Comparison of ENCODE assay signal across 9 cellular contexts in the genomic region with DNA sequence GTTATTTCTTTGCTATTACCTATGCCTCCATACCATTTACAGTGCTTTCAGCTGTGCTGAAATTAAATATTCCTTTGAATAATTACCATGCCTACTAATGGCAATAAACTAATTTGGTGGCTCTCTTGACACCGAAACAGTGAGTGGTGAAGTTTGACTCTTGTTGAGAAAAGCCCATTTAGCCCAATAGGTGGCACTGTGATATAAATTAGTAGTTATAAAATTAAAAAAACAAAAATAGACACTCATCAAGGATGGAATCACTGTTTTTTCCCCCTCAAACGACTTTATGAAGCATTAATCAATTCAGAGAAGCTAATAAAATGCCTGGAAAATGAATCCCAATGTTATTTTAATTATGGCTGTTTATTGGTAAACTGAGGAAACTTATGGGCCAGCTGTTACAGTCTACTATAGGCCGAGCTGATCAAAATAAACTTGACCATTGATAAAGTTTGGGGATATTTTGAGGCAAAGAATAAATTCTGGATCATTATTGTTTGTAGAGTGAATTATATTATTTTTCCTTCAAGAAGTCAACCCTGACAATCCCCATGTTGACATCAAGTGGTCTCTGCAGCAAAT.
DNase-seq lines count a peak whose midpoint lies in the region; ATAC-seq, FAIRE-seq and TF ChIP-seq lines count a peak whose summit lies in the region.
"Had no signal": no experiment of that assay in that cellular context is flagged by ENCODE, and none has a peak within 500 bp of the region (broad histone marks: within the 10 kb centered on the region; RNA-seq: fewer than 3 reads in every experiment).

No MANE protein-coding gene starts in this region.

- H3K27ac Mint-ChIP-seq in effector memory CD8-positive, alpha-beta T cell = no peak overlapping the region

- H3K4me1 Mint-ChIP-seq in effector memory CD8-positive, alpha-beta T cell (ENCODE audit: low read depth in 2 of 2) = no peaks in the 10 kb centered on the region

- no peak overlapping the region for H3K4me3 Mint-ChIP-seq in effector memory CD8-positive, alpha-beta T cell

- 28 to 35% (median 29%) methylated on average over 3 of the region's 3 CpGs for WGBS in small intestine, 3 donors

- H3K27ac ChIP-seq in small intestine (ENCODE audit: low read depth in 1 of 2, low read length in 1 of 2) = no peak overlapping the region

- DNase-seq in NCI-H2196 (lab: John Stamatoyannopoulos, UW; ENCODE audit: unreplicated experiment) (peak; percentile 15), NCI-H2196 treated with DMSO at 0.1 percent for 48 hours (lab: John Stamatoyannopoulos, UW; ENCODE audit: unreplicated experiment) (no peak), NCI-H748 (lab: John Stamatoyannopoulos, UW; ENCODE audit: unreplicated experiment) (peak; percentile 55), epithelial cell of proximal tubule (ENCODE audit: low read depth) (no peak), small intestine (peak; percentile 2), ureter (ENCODE audit: low spot score) (no peak)
- DNase-seq in effector memory CD8-positive, alpha-beta T cell = no peak

- no peaks in the 10 kb centered on the region for H3K36me3 Mint-ChIP-seq in effector memory CD8-positive, alpha-beta T cell (ENCODE audit: insufficient read depth)

- no peaks in the 10 kb centered on the region for H3K36me3 ChIP-seq in small intestine (ENCODE audit: control insufficient read depth in 2 of 2, insufficient read depth in 2 of 2, low read length in 2 of 2)

- H3K9me3 ChIP-seq in small intestine (ENCODE audit: control insufficient read depth, low read depth) = no peaks in the 10 kb centered on the region

- no peak for ATAC-seq in effector memory CD8-positive, alpha-beta T cell (replicated peaks)
- ATAC-seq in HG02970 (IDR thresholded peaks at IDR 0.05; ENCODE audit: low FRiP score, unreplicated experiment) = no peak

- FAIRE-seq in small intestine (lab: Jason Lieb, UNC) = no peak
- FAIRE-seq: TTC549 had no signal

- H3K27me3 Mint-ChIP-seq in effector memory CD8-positive, alpha-beta T cell = peaks cover 25 to 26% of the 10 kb centered on the region in 2 donors

- H3K4me3 ChIP-seq in epithelial cell of proximal tubule (ENCODE audit: low read depth, low read length) (no peak overlapping the region), small intestine (ENCODE audit: low read depth in 1 of 2, low read length in 2 of 2) (no peak overlapping the region)

- no peaks in the 10 kb centered on the region for H3K4me1 ChIP-seq in small intestine (ENCODE audit: control insufficient read depth in 2 of 2, insufficient read depth in 1 of 2, low read depth in 1 of 2, low read length in 1 of 2)

- TF ChIP-seq CTCF in epithelial cell of proximal tubule (conservative IDR thresholded peaks at IDR 0.05; ENCODE audit: low read depth, low read length) = peak; percentile 66

- H3K9me3 Mint-ChIP-seq in effector memory CD8-positive, alpha-beta T cell = no peaks in the 10 kb centered on the region

- H3K27me3 ChIP-seq in small intestine (ENCODE audit: control insufficient read depth in 2 of 2, insufficient read depth in 2 of 2, low read length in 2 of 2) = no peaks in the 10 kb centered on the region

Comparison
In these comparisons a context has a peak if more than half of its experiments do, and no peak if none do; other contexts are left out.
1. DNase-seq: peak in NCI-H2196 (single experiment), NCI-H748 (single experiment) and small intestine (single experiment); none in NCI-H2196 treated with DMSO at 0.1 percent for 48 hours (single experiment), epithelial cell of proximal tubule (single experiment), effector memory CD8-positive, alpha-beta T cell (0 of 3) and ureter (single experiment).